ENCODE assay signal across 9 cellular contexts in the genomic region with DNA sequence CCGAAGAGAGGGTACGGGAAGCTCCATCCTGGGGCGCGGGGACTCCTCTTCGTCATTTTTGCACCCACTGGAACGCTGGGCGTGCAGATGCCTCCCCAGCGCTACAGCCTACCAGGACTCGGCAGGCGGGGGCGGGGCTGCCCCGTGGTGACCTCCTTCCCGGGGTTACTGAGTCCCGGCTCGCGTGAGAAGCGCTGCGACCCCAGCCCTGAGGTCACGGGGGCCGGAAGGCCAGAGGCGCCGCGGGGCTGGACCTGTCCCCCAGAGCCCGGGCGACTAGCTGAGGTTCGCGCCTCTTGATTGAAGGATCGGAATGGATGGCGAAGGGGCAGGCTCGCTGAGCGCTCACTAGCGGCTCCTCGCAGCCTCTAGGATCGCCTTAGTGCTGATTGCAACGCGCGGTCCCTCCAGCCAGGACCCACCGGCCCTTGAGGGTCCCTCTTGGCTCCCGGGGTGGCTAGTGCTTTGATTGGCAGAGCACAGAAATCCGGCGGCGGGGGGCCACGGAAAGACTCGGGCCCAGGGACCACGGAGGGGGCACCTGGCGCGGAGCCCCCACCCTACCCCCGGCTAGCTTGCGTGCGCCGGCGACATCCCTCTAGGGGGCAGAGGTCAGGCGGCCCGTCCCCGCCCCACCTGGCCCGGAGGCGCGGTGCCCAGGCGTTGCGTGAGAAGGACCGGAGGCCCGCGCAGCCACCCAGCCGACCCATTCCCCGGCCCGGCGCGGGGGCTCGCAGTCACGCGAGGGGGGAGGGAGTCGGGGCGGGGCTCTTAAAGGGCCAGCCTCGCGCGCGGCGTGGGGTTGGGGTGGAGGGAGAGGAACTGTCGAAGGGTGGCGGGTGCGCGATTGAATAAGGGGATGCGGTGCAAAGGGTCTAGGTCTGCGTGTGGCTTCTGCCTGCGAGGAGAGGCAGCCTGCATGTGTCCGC. TPM values are rescaled to one million over a fixed set of nuclear protein-coding genes. Genes with fewer than 3 reads are reported as not detected.
DNase-seq lines count a peak whose midpoint lies in the region; ATAC-seq, FAIRE-seq and TF ChIP-seq lines count a peak whose summit lies in the region.
"Had no signal": no experiment of that assay in that cellular context is flagged by ENCODE, and none has a peak within 500 bp of the region (broad histone marks: within the 10 kb centered on the region; RNA-seq: fewer than 3 reads in every experiment).

No MANE protein-coding gene starts in this region.

- H3K4me1 Mint-ChIP-seq in CD8-positive, alpha-beta memory T cell, result peaks cover 3 to 12% (median 7%) of the 10 kb centered on the region in 3 donors
- peaks cover 9% of the 10 kb centered on the region for H3K4me1 Mint-ChIP-seq in T-helper 2 cell treated with Interferon-gamma antibody and Interleukin-4, amounts not matched to agents 5 μg/mL and 100 μg/mL, for 36 hours (ENCODE audit: low read depth)

- no peak for TF ChIP-seq RAD21 in K562 (CRISPR knock-in tag; conservative IDR thresholded peaks at IDR 0.05 in 1 of 2, IDR thresholded peaks at IDR 0.05 in 1 of 2)

- TF ChIP-seq CTCF in HEK293 (tag by site-specific recombination; IDR thresholded peaks at IDR 0.05) (peak; percentile 78; the same call in 1 of the 2 replicates), K562 (IDR thresholded peaks at IDR 0.05 in 2 of 3, conservative IDR thresholded peaks at IDR 0.05 in 1 of 3; ENCODE audit: insufficient read depth in 2 of 3, low read depth in 1 of 3, low read length in 3 of 3) (no peak), kidney (IDR thresholded peaks at IDR 0.05; ENCODE audit: borderline replicate concordance, extremely low read depth, insufficient read depth) (no peak)

- POLR2A ChIA-PET in CD8-positive, alpha-beta memory T cell (lab: Charles Lee), result interaction anchor here (0.6 kb wide), 1 partner anchor 25 kb away, joined by 4 read pairs; no protein-coding TSS in a partner anchor
- POLR2A ChIA-PET in HEK293 (lab: Yijun Ruan, JAX), result interaction anchor here (0.6 to 2.8 kb wide), 5 partner anchors 34 to 95 kb away, joined by 3 to 11 read pairs (median 4); no protein-coding TSS in a partner anchor
- POLR2A ChIA-PET in K562 (lab: Yijun Ruan, JAX), result interaction anchor here (0.6 to 1.0 kb wide), 3 partner anchors 11 to 41 kb away, joined by 3 to 4 read pairs (median 3); no protein-coding TSS in a partner anchor

- H3K9me3 ChIP-seq in CD8-positive, alpha-beta memory T cell (ENCODE audit: low read length), result no peaks in the 10 kb centered on the region
- H3K9me3 ChIP-seq in HEK293 (ENCODE audit: control insufficient read depth, insufficient read depth, low read depth, low read length) (no peaks in the 10 kb centered on the region), K562 (replicated peaks; ENCODE audit: control insufficient read depth, insufficient read depth, low read depth, low read length) (no peaks in the 10 kb centered on the region), kidney (ENCODE audit: control insufficient read depth in 1 of 2, low read length in 2 of 2) (no peaks in the 10 kb centered on the region)

- H3K9ac ChIP-seq in K562 (ENCODE audit: insufficient read depth in 1 of 2, low read depth in 2 of 2, low read length in 2 of 2), result peak overlapping the region in 1 of 2 experiments; percentile 45; a peak in 2 of 4 replicates
- H3K9ac ChIP-seq in kidney (ENCODE audit: low read length in 2 of 2), result no peak overlapping the region

- no peaks in the 10 kb centered on the region for H4K20me1 ChIP-seq in K562 (replicated peaks; ENCODE audit: control insufficient read depth, insufficient read depth, low read length)

- ATAC-seq in K562, result peak; percentile 72
- ATAC-seq in GM18868 (IDR thresholded peaks at IDR 0.05; ENCODE audit: unreplicated experiment), result no peak
- no peak for ATAC-seq in HG02610 (IDR thresholded peaks at IDR 0.05; ENCODE audit: unreplicated experiment)

- TF ChIP-seq EP300 in K562 (IDR thresholded peaks at IDR 0.05; ENCODE audit: low read length), result no peak

- no peak overlapping the region for H3K27ac ChIP-seq in CD8-positive, alpha-beta memory T cell (ENCODE audit: low read depth, low read length)
- H3K27ac ChIP-seq in HEK293 (ENCODE audit: extremely low read depth, low read depth, low read length) (peak overlapping the region; percentile 61; the same call in 1 of the 2 replicates), K562 (ENCODE audit: extremely low read depth, low read depth, low read length) (no peak overlapping the region), kidney (ENCODE audit: low read depth in 2 of 2, low read length in 2 of 2) (no peak overlapping the region)

- H3K36me3 Mint-ChIP-seq in CD8-positive, alpha-beta memory T cell, result no peaks in the 10 kb centered on the region
- H3K36me3 Mint-ChIP-seq in T-helper 2 cell treated with Interferon-gamma antibody and Interleukin-4, amounts not matched to agents 5 μg/mL and 100 μg/mL, for 36 hours (ENCODE audit: low read depth), result no peaks in the 10 kb centered on the region

- H3K27me3 ChIP-seq in CD8-positive, alpha-beta memory T cell (ENCODE audit: insufficient read depth, low read length, poor library complexity, severe bottlenecking), result peaks cover 3% of the 10 kb centered on the region
- H3K27me3 ChIP-seq in K562 (ENCODE audit: control insufficient read depth in 2 of 2, insufficient read depth in 2 of 2, low read length in 2 of 2), result peaks cover 41 to 74% of the 10 kb centered on the region in 2 experiments

- peak overlapping the region; percentile 71 to 88 (median 77) for H3K4me3 Mint-ChIP-seq in CD8-positive, alpha-beta memory T cell
- H3K4me3 Mint-ChIP-seq in T-helper 2 cell treated with Interferon-gamma antibody and Interleukin-4, amounts not matched to agents 5 μg/mL and 100 μg/mL, for 36 hours, result peak overlapping the region; percentile 74

- FAIRE-seq in K562 (lab: Jason Lieb, UNC) (no peak), kidney (lab: Jason Lieb, UNC) (no peak)

- 10% methylated on average over 43 of the region's 86 CpGs for WGBS in K562 (ENCODE audit: insufficient coverage, low coverage, missing lambda C conversion rate)

- H3K4me3 ChIP-seq in CD8-positive, alpha-beta memory T cell (ENCODE audit: low read length), result peak overlapping the region; percentile 63
- H3K4me3 ChIP-seq in HEK293 (ENCODE audit: low read depth, low read length) (peak overlapping the region; percentile 48), K562 (peak overlapping the region; percentile 10), kidney (ENCODE audit: low read length in 2 of 2) (peak overlapping the region; percentile 32 to 53)

- DNase-seq in CD8-positive, alpha-beta memory T cell, result peak; percentile 19 to 73 (median 39)
- DNase-seq in T-helper 2 cell treated with Interferon-gamma antibody and Interleukin-4, amounts not matched to agents 5 μg/mL and 100 μg/mL, for 36 hours (ENCODE audit: low spot score), result peak; percentile 54
- DNase-seq in K562 (ENCODE audit: extremely low read depth in 1 of 4, low spot score in 3 of 4) (peak in 2 of 4 experiments; percentile 53 to 56), kidney (peak; percentile 79)
- peak; percentile 67 to 72 for DNase-seq in stimulated activated CD4-positive, alpha-beta T cell treated with anti-CD3 and anti-CD28 coated beads, Interleukin-2, amount 100 ng/mL, for 24 hours

- H3K36me3 ChIP-seq in CD8-positive, alpha-beta memory T cell (ENCODE audit: insufficient read depth, low read length), result no peaks in the 10 kb centered on the region
- H3K36me3 ChIP-seq in HEK293 (ENCODE audit: control insufficient read depth in 2 of 2, insufficient read depth in 1 of 2, low read length in 2 of 2) (no peaks in the 10 kb centered on the region), K562 (ENCODE audit: control insufficient read depth, insufficient read depth, low read length) (no peaks in the 10 kb centered on the region), kidney (ENCODE audit: control insufficient read depth in 1 of 2, insufficient read depth in 2 of 2, low read length in 2 of 2) (no peaks in the 10 kb centered on the region)

- CTCF ChIA-PET in CD8-positive, alpha-beta memory T cell (lab: Charles Lee), result interaction anchor here (1.2 to 2.6 kb wide), 3 partner anchors 24 to 94 kb away, joined by 4 to 14 read pairs (median 5); no protein-coding TSS in a partner anchor
- CTCF ChIA-PET in HEK293 (lab: Yijun Ruan, JAX) (interaction anchor here (0.5 to 2.0 kb wide), 13 partner anchors 11 to 517 kb away, joined by 3 to 11 read pairs (median 3); no protein-coding TSS in a partner anchor), K562 (lab: Yijun Ruan, JAX; ENCODE audit: low intra/inter-chr PET ratio) (interaction anchor here (0.6 kb wide), 1 partner anchor 256 kb away, joined by 4 read pairs; no protein-coding TSS in a partner anchor)

- TF ChIP-seq POLR2A in K562 (conservative IDR thresholded peaks at IDR 0.05), result no peak

- in situ Hi-C loops in K562 (cut with MboI), result no loop called here

- BruUV-seq in K562 (replicated peaks; lab: Mats Ljungman, UMichigan), result no TSS peak

- no peaks in the 10 kb centered on the region for H3K79me2 ChIP-seq in K562 (ENCODE audit: control insufficient read depth, insufficient read depth, low read length)

- H3K9me3 Mint-ChIP-seq in CD8-positive, alpha-beta memory T cell, result no peaks in the 10 kb centered on the region
- no peaks in the 10 kb centered on the region for H3K9me3 Mint-ChIP-seq in T-helper 2 cell treated with Interferon-gamma antibody and Interleukin-4, amounts not matched to agents 5 μg/mL and 100 μg/mL, for 36 hours

- peaks cover 7% of the 10 kb centered on the region for H3K4me1 ChIP-seq in CD8-positive, alpha-beta memory T cell (ENCODE audit: insufficient read depth, low read length)
- H3K4me1 ChIP-seq in HEK293 (ENCODE audit: control insufficient read depth, insufficient read depth, low read length) (no peaks in the 10 kb centered on the region; the same call in 1 of the 2 replicates), K562 (replicated peaks in 1 of 2; ENCODE audit: control insufficient read depth in 2 of 2, insufficient read depth in 2 of 2, low read length in 2 of 2) (peaks cover 5 to 19% of the 10 kb centered on the region in 2 experiments; a peak in 2 of 5 replicates), kidney (ENCODE audit: control insufficient read depth in 1 of 2, insufficient read depth in 1 of 2, low read depth in 1 of 2, low read length in 2 of 2) (peaks cover 0 to 4% of the 10 kb centered on the region in 2 donors)

- peaks cover 13 to 19% of the 10 kb centered on the region in 2 donors for H3K27me3 Mint-ChIP-seq in CD8-positive, alpha-beta memory T cell
- H3K27me3 Mint-ChIP-seq in T-helper 2 cell treated with Interferon-gamma antibody and Interleukin-4, amounts not matched to agents 5 μg/mL and 100 μg/mL, for 36 hours (ENCODE audit: low read depth), result peaks cover 28% of the 10 kb centered on the region

- peak overlapping the region; percentile 12 for H3K4me2 ChIP-seq in K562 (ENCODE audit: insufficient read depth, low read length)

- no peaks in the 10 kb centered on the region for H3K9me1 ChIP-seq in K562 (ENCODE audit: control insufficient read depth, insufficient read depth, low read length)

- peak overlapping the region in 1 of 8 donors; percentile 54 for H3K27ac Mint-ChIP-seq in CD8-positive, alpha-beta memory T cell
- peak overlapping the region; percentile 14 for H3K27ac Mint-ChIP-seq in T-helper 2 cell treated with Interferon-gamma antibody and Interleukin-4, amounts not matched to agents 5 μg/mL and 100 μg/mL, for 36 hours

- intact Hi-C loops in K562 (cut with micrococcal nuclease), result no loop called here
- intact Hi-C loops in kidney (cut with DNase I), result no loop called here

- no peak overlapping the region; the same call in 1 of the 2 replicates for H2AFZ ChIP-seq in K562 (ENCODE audit: low read depth, low read length)

RNA-seq across cellular contexts. Expression of gene CYP1A1, which starts 0.8 kb away (rescaled TPM):
- total RNA-seq in CD8-positive, alpha-beta memory T cell, result 1 to 10 TPM; 2.4 to 2.6 TPM
- 0.09 TPM for polyA plus RNA-seq in CD8-positive, alpha-beta memory T cell
- total RNA-seq in K562 (2011; cell fraction: chromatin; rRNA removed; ENCODE audit: low replicate concordance), result 0.32 TPM in 1 of 2 replicates, not detected in the other
- not detected in 2 replicates for total RNA-seq in K562 (2011; cell fraction: nucleolus; rRNA removed)
- not detected in 2 replicates for total RNA-seq in K562 (2011; cell fraction: nucleoplasm; rRNA removed)
- total RNA-seq in K562 (2014; rRNA removed), result 0.05 TPM in 1 of 2 replicates, not detected in the other
- total RNA-seq in K562 (2014; rRNA removed; fragmentation: Illumina TruSeq; extraction: Trizol), result 0.04 and 0.06 TPM in 2 replicates
- not detected in 2 replicates for total RNA-seq in K562 (2015; rRNA removed; fragmentation: Illumina TruSeq; extraction: Trizol)
- total RNA-seq in K562 (2021), result 0.07 TPM in 1 of 2 replicates, not detected in the other
- 0.06 TPM in 1 of 2 replicates, not detected in the other for polyA plus RNA-seq in K562 (2011; rRNA removed)
- polyA plus RNA-seq in K562 (2011; cell fraction: cytosol; rRNA removed), result 0.03 and 0.09 TPM in 2 replicates
- polyA plus RNA-seq in K562 (2011; cell fraction: nucleus; rRNA removed), result 0.10 and 0.11 TPM in 2 replicates
- polyA plus RNA-seq in K562 (2012), result 0.12 TPM in 1 of 2 replicates, not detected in the other
- 0.13 TPM in 1 of 2 replicates, not detected in the other for polyA plus RNA-seq in K562 (2014; fragmentation: Illumina TruSeq; extraction: Trizol)
- not detected for polyA plus RNA-seq in K562 (2014; fragmentation: Nextera tagmentation; extraction: Ambion mirVana)
- 1.4 TPM in 1 of 2 replicates, not detected in the other for polyA plus RNA-seq in K562 (2014; rRNA removed)
- not detected in 2 replicates for polyA minus RNA-seq in K562 (2011; rRNA and poly(A)+ RNA removed)
- not detected in 2 replicates for polyA minus RNA-seq in K562 (2011; cell fraction: cytosol; rRNA and poly(A)+ RNA removed)
- 0.11 TPM in 1 of 2 replicates, not detected in the other for polyA minus RNA-seq in K562 (2011; cell fraction: nucleus; rRNA and poly(A)+ RNA removed)
- 0.13 TPM for total RNA-seq in kidney
- polyA plus RNA-seq in kidney (ENCODE audit: insufficient read depth, low read depth, low replicate concordance), result 0.26 TPM

RNA-seq across cellular contexts. Expression of gene CYP1A2, which starts 22.5 kb away (rescaled TPM):
- not detected for total RNA-seq in CD8-positive, alpha-beta memory T cell
- not detected for polyA plus RNA-seq in CD8-positive, alpha-beta memory T cell
- total RNA-seq in K562 (2011; cell fraction: chromatin; rRNA removed; ENCODE audit: low replicate concordance), result not detected in 2 replicates
- total RNA-seq in K562 (2011; cell fraction: nucleolus; rRNA removed), result not detected in 2 replicates
- not detected in 2 replicates for total RNA-seq in K562 (2011; cell fraction: nucleoplasm; rRNA removed)
- total RNA-seq in K562 (2014; rRNA removed) (not detected in 2 replicates), K562 (2014; rRNA removed; fragmentation: Illumina TruSeq; extraction: Trizol) (not detected in 2 replicates), K562 (2015; rRNA removed; fragmentation: Illumina TruSeq; extraction: Trizol) (not detected in 2 replicates), K562 (2021) (not detected in 2 replicates), kidney (not detected)
- polyA plus RNA-seq in K562 (2011; rRNA removed) (not detected in 2 replicates), K562 (2014; fragmentation: Illumina TruSeq; extraction: Trizol) (not detected in 2 replicates), K562 (2014; fragmentation: Nextera tagmentation; extraction: Ambion mirVana) (not detected), K562 (2014; rRNA removed) (not detected in 2 replicates), kidney (ENCODE audit: insufficient read depth, low read depth, low replicate concordance) (not detected)
- polyA plus RNA-seq in K562 (2011; cell fraction: cytosol; rRNA removed), result not detected in 2 replicates
- polyA plus RNA-seq in K562 (2011; cell fraction: nucleus; rRNA removed), result not detected in 2 replicates
- polyA plus RNA-seq in K562 (2012), result not detected in 2 replicates
- polyA minus RNA-seq in K562 (2011; rRNA and poly(A)+ RNA removed), result not detected in 2 replicates
- polyA minus RNA-seq in K562 (2011; cell fraction: cytosol; rRNA and poly(A)+ RNA removed), result not detected in 2 replicates
- not detected in 2 replicates for polyA minus RNA-seq in K562 (2011; cell fraction: nucleus; rRNA and poly(A)+ RNA removed)
- total RNA-seq: T-helper 1 cell treated with Interleukin-12 subunit alpha and Interleukin-12 subunit beta and Interleukin-4 antibody, amounts not matched to agents 30 ng/mL and 1 ng/mL, for 36 hours had no signal

RNA-seq across cellular contexts. Expression of gene EDC3, which starts 30.3 kb away (rescaled TPM):
- 10 to 100 TPM; 50.9 to 52.0 TPM for total RNA-seq in CD8-positive, alpha-beta memory T cell
- 29.9 TPM for polyA plus RNA-seq in CD8-positive, alpha-beta memory T cell
- 79.9 and 119 TPM in 2 replicates for total RNA-seq in K562 (2011; cell fraction: chromatin; rRNA removed; ENCODE audit: low replicate concordance)
- total RNA-seq in K562 (2011; cell fraction: nucleolus; rRNA removed), result 55.1 and 57.4 TPM in 2 replicates
- 62.0 and 78.9 TPM in 2 replicates for total RNA-seq in K562 (2011; cell fraction: nucleoplasm; rRNA removed)
- total RNA-seq in K562 (2014; rRNA removed) (12.9 and 14.6 TPM in 2 replicates), K562 (2014; rRNA removed; fragmentation: Illumina TruSeq; extraction: Trizol) (11.2 and 11.7 TPM in 2 replicates), K562 (2015; rRNA removed; fragmentation: Illumina TruSeq; extraction: Trizol) (12.2 and 13.3 TPM in 2 replicates), K562 (2021) (42.1 and 47.3 TPM in 2 replicates), kidney (27.7 TPM)
- polyA plus RNA-seq in K562 (2011; rRNA removed) (60.7 and 63.9 TPM in 2 replicates), K562 (2014; fragmentation: Illumina TruSeq; extraction: Trizol) (48.9 and 51.2 TPM in 2 replicates), K562 (2014; fragmentation: Nextera tagmentation; extraction: Ambion mirVana) (10 to 100 TPM; 19.2 to 32.8 TPM), K562 (2014; rRNA removed) (30.7 and 33.6 TPM in 2 replicates), kidney (ENCODE audit: insufficient read depth, low read depth, low replicate concordance) (11.5 TPM)
- polyA plus RNA-seq in K562 (2011; cell fraction: cytosol; rRNA removed), result 51.0 and 54.6 TPM in 2 replicates
- 63.5 and 76.1 TPM in 2 replicates for polyA plus RNA-seq in K562 (2011; cell fraction: nucleus; rRNA removed)
- 35.4 and 47.4 TPM in 2 replicates for polyA plus RNA-seq in K562 (2012)
- polyA minus RNA-seq in K562 (2011; rRNA and poly(A)+ RNA removed), result 76.4 and 82.3 TPM in 2 replicates
- polyA minus RNA-seq in K562 (2011; cell fraction: cytosol; rRNA and poly(A)+ RNA removed), result 37.0 and 45.4 TPM in 2 replicates
- 26.1 and 37.9 TPM in 2 replicates for polyA minus RNA-seq in K562 (2011; cell fraction: nucleus; rRNA and poly(A)+ RNA removed)

RNA-seq across cellular contexts. Expression of gene CSK, which starts 55.8 kb away (rescaled TPM):
- 100 to 1,000 TPM; 288 to 294 TPM for total RNA-seq in CD8-positive, alpha-beta memory T cell
- polyA plus RNA-seq in CD8-positive, alpha-beta memory T cell, result 154 TPM
- 52.2 and 176 TPM in 2 replicates for total RNA-seq in K562 (2011; cell fraction: chromatin; rRNA removed; ENCODE audit: low replicate concordance)
- total RNA-seq in K562 (2011; cell fraction: nucleolus; rRNA removed), result 117 and 118 TPM in 2 replicates
- total RNA-seq in K562 (2011; cell fraction: nucleoplasm; rRNA removed), result 62.6 and 63.9 TPM in 2 replicates
- 22.7 and 25.4 TPM in 2 replicates for total RNA-seq in K562 (2014; rRNA removed)
- total RNA-seq in K562 (2014; rRNA removed; fragmentation: Illumina TruSeq; extraction: Trizol), result 9.2 and 13.8 TPM in 2 replicates
- 22.5 and 24.8 TPM in 2 replicates for total RNA-seq in K562 (2015; rRNA removed; fragmentation: Illumina TruSeq; extraction: Trizol)
- 108 and 112 TPM in 2 replicates for total RNA-seq in K562 (2021)
- 17.2 and 21.5 TPM in 2 replicates for polyA plus RNA-seq in K562 (2011; rRNA removed)
- polyA plus RNA-seq in K562 (2011; cell fraction: cytosol; rRNA removed), result 16.6 and 23.4 TPM in 2 replicates
- polyA plus RNA-seq in K562 (2011; cell fraction: nucleus; rRNA removed), result 82.8 and 107 TPM in 2 replicates
- polyA plus RNA-seq in K562 (2012), result 62.3 and 74.3 TPM in 2 replicates
- 63.0 and 74.3 TPM in 2 replicates for polyA plus RNA-seq in K562 (2014; fragmentation: Illumina TruSeq; extraction: Trizol)
- polyA plus RNA-seq in K562 (2014; fragmentation: Nextera tagmentation; extraction: Ambion mirVana), result 1 to 10 TPM; 1.5 to 2.4 TPM
- polyA plus RNA-seq in K562 (2014; rRNA removed), result 32.6 and 41.5 TPM in 2 replicates
- polyA minus RNA-seq in K562 (2011; rRNA and poly(A)+ RNA removed), result 13.5 and 19.1 TPM in 2 replicates
- polyA minus RNA-seq in K562 (2011; cell fraction: cytosol; rRNA and poly(A)+ RNA removed), result 39.6 and 42.3 TPM in 2 replicates
- polyA minus RNA-seq in K562 (2011; cell fraction: nucleus; rRNA and poly(A)+ RNA removed), result 24.8 and 30.3 TPM in 2 replicates
- total RNA-seq in kidney, result 58.8 TPM
- 18.9 TPM for polyA plus RNA-seq in kidney (ENCODE audit: insufficient read depth, low read depth, low replicate concordance)

Comparison
In these comparisons a context has a peak if more than half of its experiments do, and no peak if none do; other contexts are left out.
1. H3K4me3 ChIP-seq: peak in every context shown above with its lines; median percentile 63 in CD8-positive, alpha-beta memory T cell; 48 in HEK293; 42 in kidney; 10 in K562.